In genomic region chrX:129843459-129844306, GRCh38 we compare ENCODE assay signal across 8 cellular contexts. TPM values are rescaled to one million over a fixed set of nuclear protein-coding genes. Genes with fewer than 3 reads are reported as not detected.
DNase-seq lines count a peak whose midpoint lies in the region; ATAC-seq and TF ChIP-seq lines count a peak whose summit lies in the region.

TSS of gene ZDHHC9 (minus strand) at chrX:129843886. CDS start at chrX:129841945, 1,941 bp downstream.

- H3K36me3 Mint-ChIP-seq in naive thymus-derived CD4-positive, alpha-beta T cell, result no peaks in the 10 kb centered on the region
- H3K36me3 Mint-ChIP-seq in stimulated activated memory B cell treated with anti-CD40 and anti-IgM and Interleukin-4, amounts not matched to agents 10 μg/mL and 1 μg/mL and 100 μg/mL, for 72 hours, result no peaks in the 10 kb centered on the region

- DNase-seq in DMS79 treated with DMSO at 0.1 percent for 48 hours (lab: John Stamatoyannopoulos, UW), result peak; percentile 71
- DNase-seq in GM23248, result peak; percentile 90
- peak; percentile 77 to 82 for DNase-seq in Kasumi-1 (lab: John Stamatoyannopoulos, UW)
- peak; percentile 86 for DNase-seq in RKO (ENCODE audit: low spot score)
- peak; percentile 60 to 73 for DNase-seq in activated T-helper 1 cell treated with anti-CD3 and anti-CD28 coated beads, Interleukin-2, amount 50 U/mL, for 16 hours (ENCODE audit: low read depth in 1 of 2, low spot score in 1 of 2)
- DNase-seq in fibroblast of lung (ENCODE audit: low read depth in 2 of 2), result peak; percentile 86 to 88
- DNase-seq in naive thymus-derived CD4-positive, alpha-beta T cell, result peak; percentile 62 to 85 (median 81)

- H3K9me3 Mint-ChIP-seq in naive thymus-derived CD4-positive, alpha-beta T cell, result no peaks in the 10 kb centered on the region
- H3K9me3 Mint-ChIP-seq in stimulated activated memory B cell treated with anti-CD40 and anti-IgM and Interleukin-4, amounts not matched to agents 10 μg/mL and 1 μg/mL and 100 μg/mL, for 72 hours, result no peaks in the 10 kb centered on the region

- H3K4me2 ChIP-seq in GM23248 (ENCODE audit: unreplicated experiment) (peak within 1 kb of the TSS; percentile 92), fibroblast of lung (ENCODE audit: extremely low read depth, insufficient read depth, low read length) (peak within 1 kb of the TSS; percentile 79)

- intact Hi-C loops in naive thymus-derived CD4-positive, alpha-beta T cell (cut with micrococcal nuclease), result loop anchor here (1.0 to 10.0 kb wide), 5 partner anchors 61 to 324 kb away; partner anchors contain the start of genes UTP14A (in 2 of the 2) and AIFM1 (in 1 of the 2)

- no peaks in the 10 kb centered on the region for H3K27me3 ChIP-seq in GM23248 (replicated peaks; ENCODE audit: insufficient read depth)
- no peaks in the 10 kb centered on the region for H3K27me3 ChIP-seq in fibroblast of lung (ENCODE audit: control insufficient read depth, insufficient read depth, low read length)
- no peaks in the 10 kb centered on the region for H3K27me3 ChIP-seq in naive thymus-derived CD4-positive, alpha-beta T cell (ENCODE audit: control insufficient read depth in 2 of 2, insufficient read depth in 2 of 2, low read length in 2 of 2)

- no peaks in the 10 kb centered on the region for H3K9me2 ChIP-seq in GM23248 (ENCODE audit: insufficient read depth)

- H3K27ac ChIP-seq in GM23248 (peak within 1 kb of the TSS; percentile 91), fibroblast of lung (ENCODE audit: insufficient read depth, low read length) (peak within 1 kb of the TSS; percentile 76)
- peak within 1 kb of the TSS; percentile 76 for H3K27ac ChIP-seq in naive thymus-derived CD4-positive, alpha-beta T cell (ENCODE audit: low read depth, low read length)

- peak; percentile 98 for ATAC-seq in naive thymus-derived CD4-positive, alpha-beta T cell
- ATAC-seq in stimulated activated memory B cell treated with anti-CD40 and anti-IgM and Interleukin-4, amounts not matched to agents 10 μg/mL and 1 μg/mL and 100 μg/mL, for 72 hours, result peak; percentile 99

- peaks cover 4 to 39% (median 28%) of the 10 kb centered on the region in 7 donors for H3K4me1 Mint-ChIP-seq in naive thymus-derived CD4-positive, alpha-beta T cell
- peaks cover 14% of the 10 kb centered on the region for H3K4me1 Mint-ChIP-seq in stimulated activated memory B cell treated with anti-CD40 and anti-IgM and Interleukin-4, amounts not matched to agents 10 μg/mL and 1 μg/mL and 100 μg/mL, for 72 hours

- H3K4me3 Mint-ChIP-seq in naive thymus-derived CD4-positive, alpha-beta T cell, result peak within 1 kb of the TSS; percentile 86 to 98 (median 92)
- peak within 1 kb of the TSS; percentile 91 for H3K4me3 Mint-ChIP-seq in stimulated activated memory B cell treated with anti-CD40 and anti-IgM and Interleukin-4, amounts not matched to agents 10 μg/mL and 1 μg/mL and 100 μg/mL, for 72 hours

- H3K36me3 ChIP-seq in GM23248 (ENCODE audit: low read depth) (no peaks in the 10 kb centered on the region), fibroblast of lung (ENCODE audit: control insufficient read depth, insufficient read depth, low read length) (no peaks in the 10 kb centered on the region)
- H3K36me3 ChIP-seq in naive thymus-derived CD4-positive, alpha-beta T cell (ENCODE audit: control insufficient read depth in 2 of 3, insufficient read depth in 3 of 3, low read length in 3 of 3), result no peaks in the 10 kb centered on the region

- peak within 1 kb of the TSS; percentile 68 to 91 (median 80) for H3K27ac Mint-ChIP-seq in naive thymus-derived CD4-positive, alpha-beta T cell
- peak within 1 kb of the TSS; percentile 87 for H3K27ac Mint-ChIP-seq in stimulated activated memory B cell treated with anti-CD40 and anti-IgM and Interleukin-4, amounts not matched to agents 10 μg/mL and 1 μg/mL and 100 μg/mL, for 72 hours

- H3K9ac ChIP-seq in GM23248 (peak within 1 kb of the TSS; percentile 97), fibroblast of lung (ENCODE audit: insufficient read depth, low read length) (peak within 1 kb of the TSS; percentile 71)

- peak within 1 kb of the TSS; percentile 93 for H3K4me3 ChIP-seq in GM23248
- H3K4me3 ChIP-seq in fibroblast of lung (replicated peaks in 1 of 4; ENCODE audit: control extremely low read depth in 1 of 4, insufficient read depth in 1 of 4, low read depth in 3 of 4, low read length in 4 of 4), result peak within 1 kb of the TSS; percentile 62 to 78 (median 71)
- H3K4me3 ChIP-seq in naive thymus-derived CD4-positive, alpha-beta T cell (ENCODE audit: low read length), result peak within 1 kb of the TSS; percentile 95

- H3K27me3 Mint-ChIP-seq in naive thymus-derived CD4-positive, alpha-beta T cell, result no peaks in the 10 kb centered on the region
- H3K27me3 Mint-ChIP-seq in stimulated activated memory B cell treated with anti-CD40 and anti-IgM and Interleukin-4, amounts not matched to agents 10 μg/mL and 1 μg/mL and 100 μg/mL, for 72 hours, result no peaks in the 10 kb centered on the region

- H3K9me3 ChIP-seq in GM23248 (ENCODE audit: low read depth) (no peaks in the 10 kb centered on the region), fibroblast of lung (ENCODE audit: control insufficient read depth, insufficient read depth, low read depth, low read length) (no peaks in the 10 kb centered on the region)
- no peaks in the 10 kb centered on the region for H3K9me3 ChIP-seq in naive thymus-derived CD4-positive, alpha-beta T cell (ENCODE audit: control insufficient read depth in 2 of 3, low read length in 3 of 3)

- H2AFZ ChIP-seq in GM23248 (peak within 1 kb of the TSS; percentile 94), fibroblast of lung (ENCODE audit: low read length) (peak within 1 kb of the TSS; percentile 73)

- in situ Hi-C loops in GM23248 (cut with MboI), result no loop called here

- H3F3A ChIP-seq in GM23248 (ENCODE audit: insufficient read depth), result 0 out of 2 replicates have a peak, but pooled peaks cover 9% of the 10 kb centered on the region

- 0 to 3% methylated on average over 28 to 46 of the region's 72 CpGs for WGBS in GM23248 (ENCODE audit: low coverage in 1 of 2, low lambda C conversion rate in 2 of 2, missing lambda C conversion rate in 2 of 2), 2 experiments

- H4K20me1 ChIP-seq in GM23248 (ENCODE audit: insufficient read depth) (no peaks in the 10 kb centered on the region), fibroblast of lung (ENCODE audit: control insufficient read depth, extremely low read depth, insufficient read depth, low read length) (no peaks in the 10 kb centered on the region)

- TF ChIP-seq CTCF in fibroblast of lung (conservative IDR thresholded peaks at IDR 0.05 in 1 of 2, IDR thresholded peaks at IDR 0.05 in 1 of 2; ENCODE audit: low read depth in 1 of 2, low read length in 2 of 2), result no peak

- POLR2A ChIA-PET in naive thymus-derived CD4-positive, alpha-beta T cell (lab: Charles Lee), result interaction anchor here (0.6 kb wide), 2 partner anchors 18 to 168 kb away, joined by 3 to 4 read pairs; no protein-coding TSS in a partner anchor

- H3K79me2 ChIP-seq in GM23248 (ENCODE audit: insufficient read depth) (peaks cover 37% of the 10 kb centered on the region), fibroblast of lung (ENCODE audit: control insufficient read depth, insufficient read depth, low read length) (peaks cover 7% of the 10 kb centered on the region)

- peaks cover 17% of the 10 kb centered on the region for H3K4me1 ChIP-seq in GM23248 (ENCODE audit: insufficient read depth)
- no peaks in the 10 kb centered on the region for H3K4me1 ChIP-seq in fibroblast of lung (ENCODE audit: control insufficient read depth, extremely low read depth, insufficient read depth, low read length)
- H3K4me1 ChIP-seq in naive thymus-derived CD4-positive, alpha-beta T cell (ENCODE audit: control insufficient read depth in 2 of 2, insufficient read depth in 2 of 2, low read length in 2 of 2), result peaks cover 5 to 15% of the 10 kb centered on the region in 2 donors

- CTCF ChIA-PET in naive thymus-derived CD4-positive, alpha-beta T cell (lab: Charles Lee), result no interaction called here

RNA-seq across cellular contexts. Expression of gene ZDHHC9, which starts in this region (rescaled TPM):
- 27.5 and 33.5 TPM in 2 replicates for total RNA-seq in GM23248 (2014; rRNA removed; shearing (Covaris generic))
- polyA plus RNA-seq in GM23248 (2016; fragmentation: Nextera tagmentation; extraction: Ambion mirVana), result 53.3 and 54.4 TPM in 2 replicates
- 13.6 and 21.8 TPM in 2 replicates for total RNA-seq in fibroblast of lung
- 38.2 and 38.4 TPM in 2 replicates for polyA plus RNA-seq in fibroblast of lung
- polyA plus RNA-seq in fibroblast of lung (2012), result 24.0 and 24.2 TPM in 2 replicates
- 32.7 and 49.5 TPM in 2 replicates for polyA minus RNA-seq in fibroblast of lung (ENCODE audit: low replicate concordance)
- 1 to 10 TPM; 4.9 to 9.1 (median 7.1) TPM for total RNA-seq in naive thymus-derived CD4-positive, alpha-beta T cell
- polyA plus RNA-seq in naive thymus-derived CD4-positive, alpha-beta T cell, result 1 to 10 TPM; 4.4 to 7.7 TPM

Comparison
In these comparisons a context has a peak if more than half of its experiments do, and no peak if none do; other contexts are left out.
1. Peak in every context shown above with its lines: DNase-seq, ATAC-seq, H3K4me3 ChIP-seq and H3K27ac ChIP-seq.